Comparison of ENCODE assay signal across 21 cellular contexts in the genomic region with DNA sequence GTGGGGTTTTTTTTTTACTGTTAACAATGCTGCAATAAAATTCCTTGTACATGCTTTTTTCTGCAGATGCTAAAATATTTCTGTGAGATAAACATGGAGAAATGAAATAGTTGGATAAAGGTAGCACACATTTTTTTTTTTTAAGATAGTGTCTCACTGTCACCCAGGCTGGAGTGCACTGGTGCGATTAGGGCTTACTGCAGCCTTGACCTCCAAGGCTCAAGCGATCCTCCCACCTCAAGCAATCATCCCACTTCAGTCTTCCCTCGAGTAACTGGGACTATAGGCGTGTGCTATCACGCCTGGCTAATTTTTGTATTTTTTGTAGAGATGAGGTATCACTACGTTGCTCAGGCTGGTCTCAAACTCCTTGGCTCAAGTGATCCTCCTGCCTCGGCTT. TPM values are rescaled to one million over a fixed set of nuclear protein-coding genes. Genes with fewer than 3 reads are reported as not detected.
DNase-seq lines count a peak whose midpoint lies in the region; ATAC-seq and TF ChIP-seq lines count a peak whose summit lies in the region.
"Had no signal": no experiment of that assay in that cellular context is flagged by ENCODE, and none has a peak within 500 bp of the region (broad histone marks: within the 10 kb centered on the region; RNA-seq: fewer than 3 reads in every experiment).

No MANE protein-coding gene starts in this region.

- ATAC-seq in activated CD8-positive, alpha-beta memory T cell treated with anti-CD3 and anti-CD28 coated beads, Interleukin-2, amount 10 ng/mL, durations not matched to agents 7 days and 5 days, result no peak
- no peak for ATAC-seq in GM21515 (IDR thresholded peaks at IDR 0.05; ENCODE audit: unreplicated experiment)
- ATAC-seq: GM12878 had no signal

- H3K36me3 ChIP-seq in esophagus squamous epithelium, result no peaks in the 10 kb centered on the region
- H3K36me3 ChIP-seq: BE2C; BLaER1 treated with 17β-estradiol and CSF1 and Interleukin-3, amounts not matched to agents 10 nM and 100 nM had no signal

- CTCF ChIA-PET in activated CD8-positive, alpha-beta memory T cell treated with anti-CD3 and anti-CD28 coated beads, Interleukin-2, amount 10 ng/mL, durations not matched to agents 7 days and 5 days (lab: Charles Lee), result no interaction called here

- no peak overlapping the region for H3K27ac ChIP-seq in esophagus squamous epithelium
- H3K27ac ChIP-seq: 22Rv1; BLaER1 treated with 17β-estradiol and CSF1 and Interleukin-3, amounts not matched to agents 10 nM and 100 nM had no signal

- DNase-seq in activated CD8-positive, alpha-beta memory T cell treated with anti-CD3 and anti-CD28 coated beads, Interleukin-2, amount 10 ng/mL, durations not matched to agents 7 days and 5 days, result no peak
- no peak for DNase-seq in activated CD8-positive, alpha-beta memory T cell treated with anti-CD3 and anti-CD28 coated beads, Interleukin-2, amount 50 U/mL, for 4 hours
- DNase-seq in left kidney (ENCODE audit: low read depth, low spot score) (peak; percentile 28), neural crest cell (ENCODE audit: low read depth, low spot score) (no peak), esophagus squamous epithelium (lab: John Stamatoyannopoulos, UW) (no peak)
- DNase-seq: AML-193; BE2C; CD4-positive, alpha-beta T cell; CD8-positive, alpha-beta memory T cell; DMS 273 treated with DMSO at 0.1 percent for 48 hours; DMS79; EL; GDM1; GOT3; HFFc6 had no signal

- TF ChIP-seq CTCF in neural crest cell (conservative IDR thresholded peaks at IDR 0.05) (no peak), esophagus squamous epithelium (IDR thresholded peaks at IDR 0.05) (no peak)

- peak overlapping the region; percentile 57 for H3K27ac Mint-ChIP-seq in activated CD8-positive, alpha-beta memory T cell treated with anti-CD3 and anti-CD28 coated beads, Interleukin-2, amount 10 ng/mL, durations not matched to agents 7 days and 5 days
- H3K27ac Mint-ChIP-seq in neural crest cell (ENCODE audit: unreplicated experiment), result no peak overlapping the region
- H3K27ac Mint-ChIP-seq: CD14-positive monocyte; CD4-positive, alpha-beta T cell; HFFc6 had no signal

- H3K4me3 Mint-ChIP-seq in activated CD8-positive, alpha-beta memory T cell treated with anti-CD3 and anti-CD28 coated beads, Interleukin-2, amount 10 ng/mL, durations not matched to agents 7 days and 5 days, result no peak overlapping the region
- H3K4me3 Mint-ChIP-seq in neural crest cell, result peak overlapping the region; percentile 31
- H3K4me3 Mint-ChIP-seq: CD14-positive monocyte, HFFc6 had no signal

- 65 to 70% methylated on average over 7 of the region's 7 CpGs for WGBS in esophagus squamous epithelium, 2 donors

- H3K27me3 Mint-ChIP-seq in activated CD8-positive, alpha-beta memory T cell treated with anti-CD3 and anti-CD28 coated beads, Interleukin-2, amount 10 ng/mL, durations not matched to agents 7 days and 5 days, result no peaks in the 10 kb centered on the region
- H3K27me3 Mint-ChIP-seq in neural crest cell (ENCODE audit: low read depth), result peaks cover 3% of the 10 kb centered on the region
- H3K27me3 Mint-ChIP-seq: CD4-positive, alpha-beta T cell had no signal

- H3K4me3 ChIP-seq in esophagus squamous epithelium, result no peak overlapping the region
- H3K4me3 ChIP-seq: BLaER1 treated with 17β-estradiol and CSF1 and Interleukin-3, amounts not matched to agents 10 nM and 100 nM; GM12878; HAP-1 had no signal

- peaks cover 10% of the 10 kb centered on the region for H3K4me1 Mint-ChIP-seq in activated CD8-positive, alpha-beta memory T cell treated with anti-CD3 and anti-CD28 coated beads, Interleukin-2, amount 10 ng/mL, durations not matched to agents 7 days and 5 days
- H3K4me1 Mint-ChIP-seq in neural crest cell, result peaks cover 7% of the 10 kb centered on the region

- TF ChIP-seq POLR2A in esophagus squamous epithelium (IDR thresholded peaks at IDR 0.05), result no peak

- no peaks in the 10 kb centered on the region for H3K9me3 ChIP-seq in esophagus squamous epithelium
- H3K9me3 ChIP-seq: BE2C, HAP-1 had no signal

- intact Hi-C loops in esophagus squamous epithelium (cut with DNase I), result no loop called here

- H3K4me1 ChIP-seq in esophagus squamous epithelium, result peaks cover 0 to 12% (median 0%) of the 10 kb centered on the region in 3 donors
- H3K4me1 ChIP-seq: BE2C; BLaER1 treated with 17β-estradiol and CSF1 and Interleukin-3, amounts not matched to agents 10 nM and 100 nM had no signal

- H3K27me3 ChIP-seq in esophagus squamous epithelium, result no peaks in the 10 kb centered on the region
- H3K27me3 ChIP-seq: BE2C had no signal

- H3K9me3 Mint-ChIP-seq in activated CD8-positive, alpha-beta memory T cell treated with anti-CD3 and anti-CD28 coated beads, Interleukin-2, amount 10 ng/mL, durations not matched to agents 7 days and 5 days (ENCODE audit: low read depth), result no peaks in the 10 kb centered on the region
- H3K9me3 Mint-ChIP-seq in neural crest cell, result peaks cover 4% of the 10 kb centered on the region
- H3K9me3 Mint-ChIP-seq: CD4-positive, alpha-beta T cell; CD8-positive, alpha-beta memory T cell; HFFc6 had no signal

- peaks cover 8% of the 10 kb centered on the region for H3K36me3 Mint-ChIP-seq in activated CD8-positive, alpha-beta memory T cell treated with anti-CD3 and anti-CD28 coated beads, Interleukin-2, amount 10 ng/mL, durations not matched to agents 7 days and 5 days
- no peaks in the 10 kb centered on the region for H3K36me3 Mint-ChIP-seq in neural crest cell (ENCODE audit: low read depth)
- H3K36me3 Mint-ChIP-seq: CD14-positive monocyte had no signal

RNA-seq across cellular contexts. Expression of gene HUWE1, which starts 1.8 kb away (rescaled TPM):
- 100 to 1,000 TPM; 300 to 342 TPM for total RNA-seq in activated CD8-positive, alpha-beta memory T cell treated with anti-CD3 and anti-CD28 coated beads, Interleukin-2, amount 10 ng/mL, durations not matched to agents 7 days and 5 days
- total RNA-seq in neural crest cell, result 241 and 245 TPM in 2 replicates
- 100 to 1,000 TPM in 2 of 4 donors, 10 to 100 TPM in 2; 76.6 to 112 (median 101) TPM for total RNA-seq in esophagus squamous epithelium
